Comparison of ENCODE assay signal across 29 cellular contexts in the genomic region with DNA sequence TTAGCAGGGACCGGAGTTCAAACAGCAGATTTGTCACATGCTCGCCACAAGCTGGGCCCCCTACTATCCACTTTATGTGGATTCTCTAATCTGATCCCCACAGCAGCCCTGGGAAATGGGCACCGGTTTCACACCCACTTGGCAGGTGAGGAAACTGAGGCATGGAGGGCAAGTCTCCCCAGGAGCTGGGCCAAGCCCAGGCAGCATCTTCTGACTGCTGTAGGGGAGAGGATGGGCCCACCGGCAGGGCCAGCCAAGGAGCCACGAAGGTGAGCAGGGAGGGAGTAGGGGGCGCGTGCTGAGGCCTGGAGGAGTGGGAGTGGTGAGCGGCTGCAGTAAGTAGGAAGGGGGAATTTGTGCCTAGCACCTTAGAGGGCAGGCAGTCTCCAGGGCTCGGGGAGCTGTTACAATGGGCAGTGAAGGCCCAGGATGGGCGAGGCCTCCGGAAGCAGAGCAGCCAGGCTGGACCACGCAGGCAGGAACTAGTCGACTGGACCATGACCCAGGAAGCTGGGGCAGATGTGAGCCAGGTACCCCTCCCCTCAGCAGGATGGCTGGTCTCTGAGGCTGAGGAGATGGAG.
"Had no signal": no experiment of that assay in that cellular context is flagged by ENCODE, and none has a peak within 500 bp of the region (broad histone marks: within the 10 kb centered on the region; RNA-seq: fewer than 3 reads in every experiment).

No MANE protein-coding gene starts in this region.

- H3K9me3 ChIP-seq: SJSA1, SK-N-SH had no signal

- H3K4me1 ChIP-seq: SJSA1 had no signal

- ATAC-seq: Panc1 had no signal

- H3K9me3 Mint-ChIP-seq: activated B cell treated with CpG ODN at 0.5 μM for 24 hours; activated CD4-positive, alpha-beta memory T cell treated with anti-CD3 and anti-CD28 coated beads, Interleukin-2, amount 10 ng/mL, durations not matched to agents 7 days and 5 days; activated naive CD4-positive, alpha-beta T cell treated with anti-CD3 and anti-CD28 coated beads, Interleukin-2, amount 50 U/mL, for 24 hours; IgD-negative memory B cell; T-helper 1 cell treated with Interleukin-12 subunit alpha and Interleukin-12 subunit beta and Interleukin-4 antibody, amounts not matched to agents 30 μg/mL and 1 μg/mL, for 36 hours had no signal

- H3K27me3 ChIP-seq: brain microvascular endothelial cell, SJSA1 had no signal

- DNase-seq: activated B cell treated with CpG ODN at 0.5 μM for 24 hours; activated CD4-positive, alpha-beta memory T cell treated with anti-CD3 and anti-CD28 coated beads, Interleukin-2, amount 10 ng/mL, durations not matched to agents 7 days and 5 days; activated CD4-positive, alpha-beta T cell treated with anti-CD3 and anti-CD28 coated beads for 4 hours; activated CD4-positive, CD25-positive, alpha-beta regulatory T cell treated with anti-CD3 and anti-CD28 coated beads, Interleukin-2, amount 50 U/mL, for 72 hours; activated CD8-positive, alpha-beta memory T cell treated with anti-CD3 and anti-CD28 coated beads, Interleukin-2, amount 50 U/mL, for 4 hours; activated naive CD4-positive, alpha-beta T cell treated with Interleukin-2 at 50 U/mL for 16 hours; amniotic stem cell; aorta; brain microvascular endothelial cell; central memory CD4-positive, alpha-beta T cell; Karpas-422; KBM-7; NCI-H1105; NCI-H1417 treated with DMSO at 0.1 percent for 48 hours; NCI-H187 treated with DMSO at 0.1 percent for 48 hours; NCI-H2081; NCI-H2171 treated with DMSO at 0.1 percent for 48 hours; NCI-H2227 treated with DMSO at 0.1 percent for 48 hours; NCI-H446; NCI-H524; RPMI8226; SHP77 treated with DMSO at 0.1 percent for 48 hours; SK-N-SH had no signal

- H3K27ac ChIP-seq: brain microvascular endothelial cell, SJSA1, VCaP had no signal

- H3K4me3 ChIP-seq: SJSA1 had no signal

- H3K4me1 Mint-ChIP-seq: activated B cell treated with CpG ODN at 0.5 μM for 24 hours; activated CD4-positive, alpha-beta memory T cell treated with anti-CD3 and anti-CD28 coated beads, Interleukin-2, amount 10 ng/mL, durations not matched to agents 7 days and 5 days; activated naive CD4-positive, alpha-beta T cell treated with anti-CD3 and anti-CD28 coated beads, Interleukin-2, amount 50 U/mL, for 24 hours had no signal

- H3K27me3 Mint-ChIP-seq: activated B cell treated with CpG ODN at 0.5 μM for 24 hours; activated CD4-positive, alpha-beta memory T cell treated with anti-CD3 and anti-CD28 coated beads, Interleukin-2, amount 10 ng/mL, durations not matched to agents 7 days and 5 days; activated naive CD4-positive, alpha-beta T cell treated with anti-CD3 and anti-CD28 coated beads, Interleukin-2, amount 50 U/mL, for 24 hours; IgD-negative memory B cell had no signal

- H3K4me3 Mint-ChIP-seq: activated B cell treated with CpG ODN at 0.5 μM for 24 hours; activated CD4-positive, alpha-beta memory T cell treated with anti-CD3 and anti-CD28 coated beads, Interleukin-2, amount 10 ng/mL, durations not matched to agents 7 days and 5 days; activated naive CD4-positive, alpha-beta T cell treated with anti-CD3 and anti-CD28 coated beads, Interleukin-2, amount 50 U/mL, for 24 hours; IgD-negative memory B cell; T-helper 1 cell treated with Interleukin-12 subunit alpha and Interleukin-12 subunit beta and Interleukin-4 antibody, amounts not matched to agents 30 μg/mL and 1 μg/mL, for 36 hours had no signal

- H3K27ac Mint-ChIP-seq: activated B cell treated with CpG ODN at 0.5 μM for 24 hours; activated CD4-positive, alpha-beta memory T cell treated with anti-CD3 and anti-CD28 coated beads, Interleukin-2, amount 10 ng/mL, durations not matched to agents 7 days and 5 days; activated naive CD4-positive, alpha-beta T cell treated with anti-CD3 and anti-CD28 coated beads, Interleukin-2, amount 50 U/mL, for 24 hours; IgD-negative memory B cell; T-helper 1 cell treated with Interleukin-12 subunit alpha and Interleukin-12 subunit beta and Interleukin-4 antibody, amounts not matched to agents 30 μg/mL and 1 μg/mL, for 36 hours had no signal
